Comparison of ENCODE assay signal across 21 cellular contexts in genomic region chr7:22404421-22405023, GRCh38. TPM values are rescaled to one million over a fixed set of nuclear protein-coding genes. Genes with fewer than 3 reads are reported as not detected.
DNase-seq lines count a peak whose midpoint lies in the region; TF ChIP-seq lines count a peak whose summit lies in the region.
"Had no signal": no experiment of that assay in that cellular context is flagged by ENCODE, and none has a peak within 500 bp of the region (broad histone marks: within the 10 kb centered on the region; RNA-seq: fewer than 3 reads in every experiment).

No MANE protein-coding gene starts in this region.

- H3K27ac Mint-ChIP-seq in endodermal cell = no peak overlapping the region
- H3K27ac Mint-ChIP-seq: CD14-positive monocyte; CD4-positive, alpha-beta T cell; CD8-positive, alpha-beta memory T cell; HFFc6 had no signal

- no peaks in the 10 kb centered on the region for H3K27me3 Mint-ChIP-seq in endodermal cell (ENCODE audit: insufficient read depth)
- H3K27me3 Mint-ChIP-seq: CD4-positive, alpha-beta T cell; CD8-positive, alpha-beta memory T cell had no signal

- H3K4me1 ChIP-seq in endodermal cell (ENCODE audit: control insufficient read depth, insufficient read depth, low read length) = no peaks in the 10 kb centered on the region
- H3K4me1 ChIP-seq: A549, HAP-1 had no signal

- H3K9ac ChIP-seq in endodermal cell (ENCODE audit: extremely low read depth, low read length, poor library complexity, severe bottlenecking) = no peak overlapping the region
- H3K9ac ChIP-seq: BLaER1 treated with 17β-estradiol and CSF1 and Interleukin-3, amounts not matched to agents 10 nM and 100 nM had no signal

- no peak for TF ChIP-seq CTCF in endodermal cell (conservative IDR thresholded peaks at IDR 0.05)
- no peak for TF ChIP-seq CTCF in brain microvascular endothelial cell (IDR thresholded peaks at IDR 0.05; ENCODE audit: low read depth, low read length, missing control alignments)

- in situ Hi-C loops in Caki2 (cut with HindIII; ENCODE audit: low pct_unique_long_range_greater_than_20kb, low sequenced_read_pairs) (no loop called here), brain microvascular endothelial cell (cut with HindIII; ENCODE audit: low pct_ligation_motif_present, low sequenced_read_pairs) (no loop called here)

- peak; percentile 84 for DNase-seq in Caki2 (ENCODE audit: low read depth)
- peak; percentile 72 for DNase-seq in NCI-H1048 (lab: John Stamatoyannopoulos, UW)
- DNase-seq in endodermal cell = no peak
- no peak for DNase-seq in NCI-H1417 treated with DMSO at 0.1 percent for 48 hours (lab: John Stamatoyannopoulos, UW)
- DNase-seq in NCI-H146 treated with DMSO at 0.1 percent for 48 hours (lab: John Stamatoyannopoulos, UW; ENCODE audit: unreplicated experiment) = no peak
- DNase-seq in brain microvascular endothelial cell = no peak
- DNase-seq: 8988T; ACHN; AML-193; BE2C; Calu3; CD4-positive, alpha-beta T cell; CD8-positive, alpha-beta memory T cell; DMS53; DMS79 treated with DMSO at 0.1 percent for 48 hours; GOT3; HFFc6 had no signal

- no peak overlapping the region for H3K4me3 Mint-ChIP-seq in endodermal cell
- H3K4me3 Mint-ChIP-seq: CD14-positive monocyte; CD4-positive, alpha-beta T cell; CD8-positive, alpha-beta memory T cell; HFFc6 had no signal

- no peaks in the 10 kb centered on the region for H3K36me3 Mint-ChIP-seq in endodermal cell (ENCODE audit: low read depth)
- H3K36me3 Mint-ChIP-seq: CD14-positive monocyte had no signal

- no peaks in the 10 kb centered on the region for H3K27me3 ChIP-seq in endodermal cell (ENCODE audit: control insufficient read depth, insufficient read depth, low read length, poor library complexity, severe bottlenecking)
- no peaks in the 10 kb centered on the region for H3K27me3 ChIP-seq in brain microvascular endothelial cell (replicated peaks)
- H3K27me3 ChIP-seq: BE2C; BLaER1 treated with 17β-estradiol and CSF1 and Interleukin-3, amounts not matched to agents 10 nM and 100 nM had no signal

- H3K27ac ChIP-seq in endodermal cell (ENCODE audit: low read depth, low read length) (no peak overlapping the region), brain microvascular endothelial cell (no peak overlapping the region)
- H3K27ac ChIP-seq: A549; BLaER1 treated with 17β-estradiol and CSF1 and Interleukin-3, amounts not matched to agents 10 nM and 100 nM had no signal

- no peaks in the 10 kb centered on the region for H3K9me3 Mint-ChIP-seq in endodermal cell
- H3K9me3 Mint-ChIP-seq: CD4-positive, alpha-beta T cell; HFFc6 had no signal

- H3K4me3 ChIP-seq in endodermal cell (ENCODE audit: low read length) (peak overlapping the region; percentile 5), brain microvascular endothelial cell (ENCODE audit: low read depth, low read length) (no peak overlapping the region)
- H3K4me3 ChIP-seq: A549; BLaER1 treated with 17β-estradiol and CSF1 and Interleukin-3, amounts not matched to agents 10 nM and 100 nM; HAP-1 had no signal

- H3K4me1 Mint-ChIP-seq in endodermal cell = peaks cover 20% of the 10 kb centered on the region

- 94 to 100% methylated on average over 3 of the region's 3 CpGs for WGBS in endodermal cell (ENCODE audit: insufficient coverage in 1 of 2, insufficient read length in 1 of 2), 2 experiments

- H3K9me3 ChIP-seq in endodermal cell (ENCODE audit: control insufficient read depth, low read length) = peaks cover 9% of the 10 kb centered on the region
- H3K9me3 ChIP-seq: A549, BE2C, HAP-1 had no signal

- H3K36me3 ChIP-seq in endodermal cell (ENCODE audit: control insufficient read depth, insufficient read depth, low read length) = no peaks in the 10 kb centered on the region
- no peaks in the 10 kb centered on the region for H3K36me3 ChIP-seq in brain microvascular endothelial cell (replicated peaks)
- H3K36me3 ChIP-seq: BE2C, HAP-1 had no signal

RNA-seq across cellular contexts. Expression of gene RAPGEF5, which starts 47.6 kb away (rescaled TPM):
- 7.9 and 10.2 TPM in 2 replicates for total RNA-seq in Caki2 (2014; rRNA removed; shearing (Covaris generic); ENCODE audit: low replicate concordance)
- total RNA-seq in endodermal cell = 10 to 100 TPM; 16.7 to 23.2 TPM
- 4.8 TPM for polyA plus RNA-seq in endodermal cell (2013, experiment 1 of 2)
- 4.7 TPM for polyA plus RNA-seq in endodermal cell (2013, experiment 2 of 2)
- polyA plus RNA-seq: CD14-positive monocyte had no signal

Comparison
In these comparisons a context has a peak if more than half of its experiments do, and no peak if none do; other contexts are left out.
1. DNase-seq: peak in Caki2 (single experiment) and NCI-H1048 (single experiment); none in endodermal cell (single experiment), NCI-H1417 treated with DMSO at 0.1 percent for 48 hours (single experiment), NCI-H146 treated with DMSO at 0.1 percent for 48 hours (single experiment) and brain microvascular endothelial cell (single experiment).